Comparison of ENCODE assay signal across 24 cellular contexts in the genomic region with DNA sequence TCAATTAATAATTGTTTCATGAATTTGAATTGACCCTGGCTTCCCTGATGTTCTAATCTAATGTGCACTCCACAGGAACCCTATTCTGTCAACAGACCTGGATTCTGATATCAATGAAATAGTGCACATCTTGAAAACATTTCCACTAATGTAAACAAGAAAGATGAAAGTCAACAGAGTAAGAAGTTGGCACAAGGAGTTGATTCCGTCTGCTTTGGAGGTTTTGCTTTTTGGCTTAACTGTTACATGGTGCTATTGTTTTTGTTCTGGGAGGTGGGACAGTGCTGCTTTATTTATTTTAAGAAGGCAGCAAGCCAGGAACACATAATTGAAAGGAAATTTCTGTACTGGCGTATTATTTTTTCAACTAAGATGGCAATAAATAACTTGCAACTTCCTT.
DNase-seq lines count a peak whose midpoint lies in the region; ATAC-seq, FAIRE-seq and TF ChIP-seq lines count a peak whose summit lies in the region.
"Had no signal": no experiment of that assay in that cellular context is flagged by ENCODE, and none has a peak within 500 bp of the region (broad histone marks: within the 10 kb centered on the region; RNA-seq: fewer than 3 reads in every experiment).

No MANE protein-coding gene starts in this region.

- no peak overlapping the region for H3K4me3 ChIP-seq in LNCaP clone FGC (ENCODE audit: low read depth, low read length)
- no peak overlapping the region for H3K4me3 ChIP-seq in right lobe of liver
- no peak overlapping the region for H3K4me3 ChIP-seq in breast epithelium
- H3K4me3 ChIP-seq: colonic mucosa, hepatocyte, lung, SJSA1, stomach had no signal

- H3K27me3 ChIP-seq in right lobe of liver (no peaks in the 10 kb centered on the region), breast epithelium (no peaks in the 10 kb centered on the region)
- H3K27me3 ChIP-seq: brain microvascular endothelial cell, colonic mucosa, hepatocyte, stomach had no signal

- intact Hi-C loops in right lobe of liver (cut with DNase I) (no loop called here), breast epithelium (cut with DNase I; ENCODE audit: low total_unique reads) (no loop called here)

- peak; percentile 96 for DNase-seq in LNCaP clone FGC (ENCODE audit: low read depth)
- no peak for DNase-seq in right lobe of liver
- no peak for DNase-seq in breast epithelium (ENCODE audit: low spot score in 2 of 2)
- DNase-seq in NCI-H1092 (lab: John Stamatoyannopoulos, UW), result no peak
- no peak for DNase-seq in GM19238 (ENCODE audit: insufficient read length, low spot score)
- DNase-seq: activated CD8-positive, alpha-beta memory T cell treated with anti-CD3 and anti-CD28 coated beads, Interleukin-2, amount 50 U/mL, for 48 hours; activated naive CD8-positive, alpha-beta T cell treated with anti-CD3 and anti-CD28 coated beads for 36 hours; brain microvascular endothelial cell; C1 segment of cervical spinal cord; colonic mucosa; NCI-H1417; NCI-H510A; NK-92 treated with Interleukin-12 subunit alpha and Interleukin-12 subunit beta, amount 100 ng/mL, for 24 hours; stomach; trophoblast cell had no signal

- no peaks in the 10 kb centered on the region for H3K9me3 ChIP-seq in right lobe of liver
- no peaks in the 10 kb centered on the region for H3K9me3 ChIP-seq in breast epithelium
- H3K9me3 ChIP-seq: colonic mucosa, SJSA1, stomach had no signal

- 16% methylated on average over 2 of the region's 2 CpGs for whole genome bisulfite sequencing in right lobe of liver (ENCODE audit: insufficient coverage, low coverage, low lambda C conversion rate, missing lambda C conversion rate)

- FAIRE-seq in endometrium (lab: Jason Lieb, UNC), result peak; percentile 98
- FAIRE-seq: H54, islet of Langerhans had no signal

- no peak for TF ChIP-seq CTCF in 22Rv1 (IDR thresholded peaks at IDR 0.05)
- no peak for TF ChIP-seq CTCF in LNCaP clone FGC (IDR thresholded peaks at IDR 0.05; ENCODE audit: control insufficient read depth, extremely low read depth, insufficient read depth)
- TF ChIP-seq CTCF in right lobe of liver (IDR thresholded peaks at IDR 0.05), result no peak
- no peak for TF ChIP-seq CTCF in breast epithelium (IDR thresholded peaks at IDR 0.05)

- H3K4me1 ChIP-seq in right lobe of liver (peaks cover 0 to 11% (median 2%) of the 10 kb centered on the region in 4 donors), breast epithelium (no peaks in the 10 kb centered on the region)
- H3K4me1 ChIP-seq: colonic mucosa had no signal

- H3K27ac ChIP-seq in 22Rv1 (peak overlapping the region; percentile 25; the same call in 1 of the 2 replicates), right lobe of liver (peak overlapping the region in 1 of 3 donors; percentile 1), breast epithelium (no peak overlapping the region)
- H3K27ac ChIP-seq: brain microvascular endothelial cell, colonic mucosa, hepatocyte, SJSA1 had no signal

- no peaks in the 10 kb centered on the region for H3K36me3 ChIP-seq in right lobe of liver
- no peaks in the 10 kb centered on the region for H3K36me3 ChIP-seq in breast epithelium
- H3K36me3 ChIP-seq: brain microvascular endothelial cell, colonic mucosa, SJSA1, stomach had no signal

- TF ChIP-seq POLR2A in right lobe of liver (IDR thresholded peaks at IDR 0.05), result no peak
- no peak for TF ChIP-seq POLR2A in breast epithelium (IDR thresholded peaks at IDR 0.05)

- peak; percentile 83 to 90 (median 87) for ATAC-seq in right lobe of liver
- ATAC-seq in GM19455 (IDR thresholded peaks at IDR 0.05; ENCODE audit: unreplicated experiment), result no peak
- ATAC-seq: Panc1 had no signal
